ENCODE assay signal across 1 cellular context in the genomic region with DNA sequence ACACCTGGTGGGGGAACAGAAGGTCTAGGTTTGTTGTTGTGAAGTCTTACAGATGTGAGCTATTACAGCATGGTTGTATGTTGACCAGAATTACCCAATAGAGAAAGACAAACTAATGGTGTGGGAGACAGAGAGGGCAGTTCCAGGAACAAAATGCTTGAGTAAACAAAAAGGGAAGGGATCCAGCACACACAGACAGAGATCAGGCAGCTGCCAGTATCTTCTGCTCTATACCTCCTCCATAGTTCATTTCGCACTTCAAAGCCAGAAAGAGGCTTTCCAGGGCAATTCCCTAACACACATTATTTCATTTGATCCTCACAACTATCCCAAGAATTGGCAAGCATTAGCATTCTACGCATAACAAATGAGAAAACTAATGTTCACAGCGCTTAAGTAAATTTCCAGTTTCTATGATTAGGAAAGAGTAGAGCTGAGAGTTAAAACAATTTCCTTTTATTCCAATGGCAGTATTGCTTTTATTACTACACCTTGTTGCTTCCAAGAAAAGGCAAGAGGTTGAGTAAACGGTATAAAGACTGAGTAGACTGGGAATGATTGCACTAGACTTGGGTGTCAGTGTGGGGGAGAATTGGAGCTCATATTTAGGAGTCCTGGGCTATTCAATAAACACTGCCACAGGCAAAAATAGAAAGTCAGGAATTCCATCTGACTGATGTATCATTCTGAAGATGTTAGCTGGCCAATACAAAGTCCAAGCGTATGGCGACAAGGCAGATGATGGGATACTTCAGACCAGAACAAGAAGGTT.
TF ChIP-seq lines count a peak whose summit lies in the region.

No MANE protein-coding gene starts in this region.

TF ChIP-seq in HepG2, 621 proteins besides CTCF, POLR2A, EP300 and RAD21 (continued from another document and continues in another):
- TF ChIP-seq, protein P1, sequence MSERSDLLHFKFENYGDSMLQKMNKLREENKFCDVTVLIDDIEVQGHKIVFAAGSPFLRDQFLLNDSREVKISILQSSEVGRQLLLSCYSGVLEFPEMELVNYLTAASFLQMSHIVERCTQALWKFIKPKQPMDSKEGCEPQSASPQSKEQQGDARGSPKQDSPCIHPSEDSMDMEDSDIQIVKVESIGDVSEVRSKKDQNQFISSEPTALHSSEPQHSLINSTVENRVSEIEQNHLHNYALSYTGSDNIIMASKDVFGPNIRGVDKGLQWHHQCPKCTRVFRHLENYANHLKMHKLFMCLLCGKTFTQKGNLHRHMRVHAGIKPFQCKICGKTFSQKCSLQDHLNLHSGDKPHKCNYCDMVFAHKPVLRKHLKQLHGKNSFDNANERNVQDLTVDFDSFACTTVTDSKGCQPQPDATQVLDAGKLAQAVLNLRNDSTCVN (CRISPR knock-in tag; IDR thresholded peaks at IDR 0.05; ENCODE audit: borderline replicate concordance), result no peak
- TF ChIP-seq, protein P2, sequence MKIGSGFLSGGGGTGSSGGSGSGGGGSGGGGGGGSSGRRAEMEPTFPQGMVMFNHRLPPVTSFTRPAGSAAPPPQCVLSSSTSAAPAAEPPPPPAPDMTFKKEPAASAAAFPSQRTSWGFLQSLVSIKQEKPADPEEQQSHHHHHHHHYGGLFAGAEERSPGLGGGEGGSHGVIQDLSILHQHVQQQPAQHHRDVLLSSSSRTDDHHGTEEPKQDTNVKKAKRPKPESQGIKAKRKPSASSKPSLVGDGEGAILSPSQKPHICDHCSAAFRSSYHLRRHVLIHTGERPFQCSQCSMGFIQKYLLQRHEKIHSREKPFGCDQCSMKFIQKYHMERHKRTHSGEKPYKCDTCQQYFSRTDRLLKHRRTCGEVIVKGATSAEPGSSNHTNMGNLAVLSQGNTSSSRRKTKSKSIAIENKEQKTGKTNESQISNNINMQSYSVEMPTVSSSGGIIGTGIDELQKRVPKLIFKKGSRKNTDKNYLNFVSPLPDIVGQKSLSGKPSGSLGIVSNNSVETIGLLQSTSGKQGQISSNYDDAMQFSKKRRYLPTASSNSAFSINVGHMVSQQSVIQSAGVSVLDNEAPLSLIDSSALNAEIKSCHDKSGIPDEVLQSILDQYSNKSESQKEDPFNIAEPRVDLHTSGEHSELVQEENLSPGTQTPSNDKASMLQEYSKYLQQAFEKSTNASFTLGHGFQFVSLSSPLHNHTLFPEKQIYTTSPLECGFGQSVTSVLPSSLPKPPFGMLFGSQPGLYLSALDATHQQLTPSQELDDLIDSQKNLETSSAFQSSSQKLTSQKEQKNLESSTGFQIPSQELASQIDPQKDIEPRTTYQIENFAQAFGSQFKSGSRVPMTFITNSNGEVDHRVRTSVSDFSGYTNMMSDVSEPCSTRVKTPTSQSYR (CRISPR knock-in tag; IDR thresholded peaks at IDR 0.05; ENCODE audit: borderline replicate concordance), result peak; percentile 22; the same call in 1 of the 2 replicates
- TF ChIP-seq FOXA3 (CRISPR knock-in tag; IDR thresholded peaks at IDR 0.05) (peak; percentile 89), ZNF34 (CRISPR knock-in tag; IDR thresholded peaks at IDR 0.05; ENCODE audit: borderline replicate concordance) (no peak), ZFP90 (CRISPR knock-in tag; IDR thresholded peaks at IDR 0.05; ENCODE audit: borderline replicate concordance) (no peak), ZZZ3 (CRISPR knock-in tag; IDR thresholded peaks at IDR 0.05; ENCODE audit: borderline replicate concordance) (no peak), SOX6 (IDR thresholded peaks at IDR 0.05) (no peak), SOX6 (CRISPR knock-in tag; IDR thresholded peaks at IDR 0.05) (peak; percentile 78), GATAD2A (CRISPR knock-in tag; IDR thresholded peaks at IDR 0.05) (peak; percentile 84), SOX13 (IDR thresholded peaks at IDR 0.05) (no peak), SOX13 (CRISPR knock-in tag; conservative IDR thresholded peaks at IDR 0.05 in 1 of 2, IDR thresholded peaks at IDR 0.05 in 1 of 2) (peak in 1 of 2 experiments; percentile 78; a peak in 2 of 4 replicates), ZNF331 (CRISPR knock-in tag; IDR thresholded peaks at IDR 0.05) (peak; percentile 89), RARA (CRISPR knock-in tag; IDR thresholded peaks at IDR 0.05) (peak; percentile 74), FOXA1 (IDR thresholded peaks at IDR 0.05) (no peak), FOXA1 (CRISPR knock-in tag; IDR thresholded peaks at IDR 0.05) (peak; percentile 86), MXD4 (CRISPR knock-in tag; IDR thresholded peaks at IDR 0.05) (no peak), ZSCAN31 (CRISPR knock-in tag; IDR thresholded peaks at IDR 0.05; ENCODE audit: low read depth) (no peak), ZKSCAN8 (CRISPR knock-in tag; IDR thresholded peaks at IDR 0.05; ENCODE audit: borderline replicate concordance) (0 out of 2 replicates have a peak, but pooled peaks have one; percentile 49), AHR (CRISPR knock-in tag; IDR thresholded peaks at IDR 0.05) (no peak), MATR3 (CRISPR knock-in tag; IDR thresholded peaks at IDR 0.05) (no peak), ZNF232 (CRISPR knock-in tag; IDR thresholded peaks at IDR 0.05; ENCODE audit: borderline replicate concordance) (0 out of 2 replicates have a peak, but pooled peaks have one; percentile 14), MEF2D (CRISPR knock-in tag; IDR thresholded peaks at IDR 0.05) (peak; percentile 32; the same call in 1 of the 2 replicates), KAT8 (CRISPR knock-in tag; IDR thresholded peaks at IDR 0.05) (no peak), ZNF670 (CRISPR knock-in tag; IDR thresholded peaks at IDR 0.05; ENCODE audit: borderline replicate concordance) (no peak), ZNF878 (CRISPR knock-in tag; IDR thresholded peaks at IDR 0.05) (no peak), POLR2AphosphoS5 (IDR thresholded peaks at IDR 0.05; ENCODE audit: low read depth, low read length) (no peak)
- TF ChIP-seq, protein P3, sequence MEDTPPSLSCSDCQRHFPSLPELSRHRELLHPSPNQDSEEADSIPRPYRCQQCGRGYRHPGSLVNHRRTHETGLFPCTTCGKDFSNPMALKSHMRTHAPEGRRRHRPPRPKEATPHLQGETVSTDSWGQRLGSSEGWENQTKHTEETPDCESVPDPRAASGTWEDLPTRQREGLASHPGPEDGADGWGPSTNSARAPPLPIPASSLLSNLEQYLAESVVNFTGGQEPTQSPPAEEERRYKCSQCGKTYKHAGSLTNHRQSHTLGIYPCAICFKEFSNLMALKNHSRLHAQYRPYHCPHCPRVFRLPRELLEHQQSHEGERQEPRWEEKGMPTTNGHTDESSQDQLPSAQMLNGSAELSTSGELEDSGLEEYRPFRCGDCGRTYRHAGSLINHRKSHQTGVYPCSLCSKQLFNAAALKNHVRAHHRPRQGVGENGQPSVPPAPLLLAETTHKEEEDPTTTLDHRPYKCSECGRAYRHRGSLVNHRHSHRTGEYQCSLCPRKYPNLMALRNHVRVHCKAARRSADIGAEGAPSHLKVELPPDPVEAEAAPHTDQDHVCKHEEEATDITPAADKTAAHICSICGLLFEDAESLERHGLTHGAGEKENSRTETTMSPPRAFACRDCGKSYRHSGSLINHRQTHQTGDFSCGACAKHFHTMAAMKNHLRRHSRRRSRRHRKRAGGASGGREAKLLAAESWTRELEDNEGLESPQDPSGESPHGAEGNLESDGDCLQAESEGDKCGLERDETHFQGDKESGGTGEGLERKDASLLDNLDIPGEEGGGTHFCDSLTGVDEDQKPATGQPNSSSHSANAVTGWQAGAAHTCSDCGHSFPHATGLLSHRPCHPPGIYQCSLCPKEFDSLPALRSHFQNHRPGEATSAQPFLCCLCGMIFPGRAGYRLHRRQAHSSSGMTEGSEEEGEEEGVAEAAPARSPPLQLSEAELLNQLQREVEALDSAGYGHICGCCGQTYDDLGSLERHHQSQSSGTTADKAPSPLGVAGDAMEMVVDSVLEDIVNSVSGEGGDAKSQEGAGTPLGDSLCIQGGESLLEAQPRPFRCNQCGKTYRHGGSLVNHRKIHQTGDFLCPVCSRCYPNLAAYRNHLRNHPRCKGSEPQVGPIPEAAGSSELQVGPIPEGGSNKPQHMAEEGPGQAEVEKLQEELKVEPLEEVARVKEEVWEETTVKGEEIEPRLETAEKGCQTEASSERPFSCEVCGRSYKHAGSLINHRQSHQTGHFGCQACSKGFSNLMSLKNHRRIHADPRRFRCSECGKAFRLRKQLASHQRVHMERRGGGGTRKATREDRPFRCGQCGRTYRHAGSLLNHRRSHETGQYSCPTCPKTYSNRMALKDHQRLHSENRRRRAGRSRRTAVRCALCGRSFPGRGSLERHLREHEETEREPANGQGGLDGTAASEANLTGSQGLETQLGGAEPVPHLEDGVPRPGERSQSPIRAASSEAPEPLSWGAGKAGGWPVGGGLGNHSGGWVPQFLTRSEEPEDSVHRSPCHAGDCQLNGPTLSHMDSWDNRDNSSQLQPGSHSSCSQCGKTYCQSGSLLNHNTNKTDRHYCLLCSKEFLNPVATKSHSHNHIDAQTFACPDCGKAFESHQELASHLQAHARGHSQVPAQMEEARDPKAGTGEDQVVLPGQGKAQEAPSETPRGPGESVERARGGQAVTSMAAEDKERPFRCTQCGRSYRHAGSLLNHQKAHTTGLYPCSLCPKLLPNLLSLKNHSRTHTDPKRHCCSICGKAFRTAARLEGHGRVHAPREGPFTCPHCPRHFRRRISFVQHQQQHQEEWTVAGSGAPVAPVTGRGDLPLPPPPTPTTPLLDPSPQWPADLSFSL (CRISPR knock-in tag; IDR thresholded peaks at IDR 0.05), result peak; percentile 77; the same call in 1 of the 2 replicates
- TF ChIP-seq, protein P4, sequence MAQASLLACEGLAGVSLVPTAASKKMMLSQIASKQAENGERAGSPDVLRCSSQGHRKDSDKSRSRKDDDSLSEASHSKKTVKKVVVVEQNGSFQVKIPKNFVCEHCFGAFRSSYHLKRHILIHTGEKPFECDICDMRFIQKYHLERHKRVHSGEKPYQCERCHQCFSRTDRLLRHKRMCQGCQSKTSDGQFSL (CRISPR knock-in tag; IDR thresholded peaks at IDR 0.05), result no peak
- TF ChIP-seq, protein P5, sequence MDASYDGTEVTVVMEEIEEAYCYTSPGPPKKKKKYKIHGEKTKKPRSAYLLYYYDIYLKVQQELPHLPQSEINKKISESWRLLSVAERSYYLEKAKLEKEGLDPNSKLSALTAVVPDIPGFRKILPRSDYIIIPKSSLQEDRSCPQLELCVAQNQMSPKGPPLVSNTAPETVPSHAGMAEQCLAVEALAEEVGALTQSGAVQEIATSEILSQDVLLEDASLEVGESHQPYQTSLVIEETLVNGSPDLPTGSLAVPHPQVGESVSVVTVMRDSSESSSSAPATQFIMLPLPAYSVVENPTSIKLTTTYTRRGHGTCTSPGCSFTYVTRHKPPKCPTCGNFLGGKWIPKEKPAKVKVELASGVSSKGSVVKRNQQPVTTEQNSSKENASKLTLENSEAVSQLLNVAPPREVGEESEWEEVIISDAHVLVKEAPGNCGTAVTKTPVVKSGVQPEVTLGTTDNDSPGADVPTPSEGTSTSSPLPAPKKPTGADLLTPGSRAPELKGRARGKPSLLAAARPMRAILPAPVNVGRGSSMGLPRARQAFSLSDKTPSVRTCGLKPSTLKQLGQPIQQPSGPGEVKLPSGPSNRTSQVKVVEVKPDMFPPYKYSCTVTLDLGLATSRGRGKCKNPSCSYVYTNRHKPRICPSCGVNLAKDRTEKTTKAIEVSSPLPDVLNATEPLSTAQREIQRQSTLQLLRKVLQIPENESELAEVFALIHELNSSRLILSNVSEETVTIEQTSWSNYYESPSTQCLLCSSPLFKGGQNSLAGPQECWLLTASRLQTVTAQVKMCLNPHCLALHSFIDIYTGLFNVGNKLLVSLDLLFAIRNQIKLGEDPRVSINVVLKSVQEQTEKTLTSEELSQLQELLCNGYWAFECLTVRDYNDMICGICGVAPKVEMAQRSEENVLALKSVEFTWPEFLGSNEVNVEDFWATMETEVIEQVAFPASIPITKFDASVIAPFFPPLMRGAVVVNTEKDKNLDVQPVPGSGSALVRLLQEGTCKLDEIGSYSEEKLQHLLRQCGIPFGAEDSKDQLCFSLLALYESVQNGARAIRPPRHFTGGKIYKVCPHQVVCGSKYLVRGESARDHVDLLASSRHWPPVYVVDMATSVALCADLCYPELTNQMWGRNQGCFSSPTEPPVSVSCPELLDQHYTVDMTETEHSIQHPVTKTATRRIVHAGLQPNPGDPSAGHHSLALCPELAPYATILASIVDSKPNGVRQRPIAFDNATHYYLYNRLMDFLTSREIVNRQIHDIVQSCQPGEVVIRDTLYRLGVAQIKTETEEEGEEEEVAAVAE (CRISPR knock-in tag; IDR thresholded peaks at IDR 0.05; ENCODE audit: borderline replicate concordance), result peak; percentile 92
- TF ChIP-seq, protein P6, sequence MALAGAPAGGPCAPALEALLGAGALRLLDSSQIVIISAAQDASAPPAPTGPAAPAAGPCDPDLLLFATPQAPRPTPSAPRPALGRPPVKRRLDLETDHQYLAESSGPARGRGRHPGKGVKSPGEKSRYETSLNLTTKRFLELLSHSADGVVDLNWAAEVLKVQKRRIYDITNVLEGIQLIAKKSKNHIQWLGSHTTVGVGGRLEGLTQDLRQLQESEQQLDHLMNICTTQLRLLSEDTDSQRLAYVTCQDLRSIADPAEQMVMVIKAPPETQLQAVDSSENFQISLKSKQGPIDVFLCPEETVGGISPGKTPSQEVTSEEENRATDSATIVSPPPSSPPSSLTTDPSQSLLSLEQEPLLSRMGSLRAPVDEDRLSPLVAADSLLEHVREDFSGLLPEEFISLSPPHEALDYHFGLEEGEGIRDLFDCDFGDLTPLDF (CRISPR knock-in tag; IDR thresholded peaks at IDR 0.05), result no peak
- TF ChIP-seq, protein P7, sequence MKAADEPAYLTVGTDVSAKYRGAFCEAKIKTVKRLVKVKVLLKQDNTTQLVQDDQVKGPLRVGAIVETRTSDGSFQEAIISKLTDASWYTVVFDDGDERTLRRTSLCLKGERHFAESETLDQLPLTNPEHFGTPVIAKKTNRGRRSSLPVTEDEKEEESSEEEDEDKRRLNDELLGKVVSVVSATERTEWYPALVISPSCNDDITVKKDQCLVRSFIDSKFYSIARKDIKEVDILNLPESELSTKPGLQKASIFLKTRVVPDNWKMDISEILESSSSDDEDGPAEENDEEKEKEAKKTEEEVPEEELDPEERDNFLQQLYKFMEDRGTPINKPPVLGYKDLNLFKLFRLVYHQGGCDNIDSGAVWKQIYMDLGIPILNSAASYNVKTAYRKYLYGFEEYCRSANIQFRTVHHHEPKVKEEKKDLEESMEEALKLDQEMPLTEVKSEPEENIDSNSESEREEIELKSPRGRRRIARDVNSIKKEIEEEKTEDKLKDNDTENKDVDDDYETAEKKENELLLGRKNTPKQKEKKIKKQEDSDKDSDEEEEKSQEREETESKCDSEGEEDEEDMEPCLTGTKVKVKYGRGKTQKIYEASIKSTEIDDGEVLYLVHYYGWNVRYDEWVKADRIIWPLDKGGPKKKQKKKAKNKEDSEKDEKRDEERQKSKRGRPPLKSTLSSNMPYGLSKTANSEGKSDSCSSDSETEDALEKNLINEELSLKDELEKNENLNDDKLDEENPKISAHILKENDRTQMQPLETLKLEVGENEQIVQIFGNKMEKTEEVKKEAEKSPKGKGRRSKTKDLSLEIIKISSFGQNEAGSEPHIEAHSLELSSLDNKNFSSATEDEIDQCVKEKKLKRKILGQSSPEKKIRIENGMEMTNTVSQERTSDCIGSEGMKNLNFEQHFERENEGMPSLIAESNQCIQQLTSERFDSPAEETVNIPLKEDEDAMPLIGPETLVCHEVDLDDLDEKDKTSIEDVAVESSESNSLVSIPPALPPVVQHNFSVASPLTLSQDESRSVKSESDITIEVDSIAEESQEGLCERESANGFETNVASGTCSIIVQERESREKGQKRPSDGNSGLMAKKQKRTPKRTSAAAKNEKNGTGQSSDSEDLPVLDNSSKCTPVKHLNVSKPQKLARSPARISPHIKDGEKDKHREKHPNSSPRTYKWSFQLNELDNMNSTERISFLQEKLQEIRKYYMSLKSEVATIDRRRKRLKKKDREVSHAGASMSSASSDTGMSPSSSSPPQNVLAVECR (CRISPR knock-in tag; IDR thresholded peaks at IDR 0.05; ENCODE audit: borderline replicate concordance), result peak; percentile 22; the same call in 1 of the 2 replicates
